In genomic region chr18:62450546-62451395, GRCh38 we compare ENCODE assay signal across 1 cellular context.
TF ChIP-seq lines count a peak whose summit lies in the region.

No MANE protein-coding gene starts in this region.

TF ChIP-seq in K562, 482 proteins besides CTCF, POLR2A, EP300 and RAD21 (continued from another document and continues in another):
- TF ChIP-seq ATF3 (IDR thresholded peaks at IDR 0.05) (peak; percentile 72), ATF3 (CRISPR knock-in tag; conservative IDR thresholded peaks at IDR 0.05) (no peak), PBX2 (CRISPR knock-in tag; IDR thresholded peaks at IDR 0.05; ENCODE audit: low read depth) (no peak), PBX2 (tag; conservative IDR thresholded peaks at IDR 0.05; ENCODE audit: low read depth) (peak; percentile 29; the same call in 1 of the 2 replicates), TAF9B (IDR thresholded peaks at IDR 0.05; ENCODE audit: partially characterized antibody) (peak; percentile 71), CBFA2T3 (IDR thresholded peaks at IDR 0.05) (peak; percentile 92), ZKSCAN8 (CRISPR knock-in tag; IDR thresholded peaks at IDR 0.05) (peak; percentile 17; the same call in 1 of the 2 replicates), TRIM24 (IDR thresholded peaks at IDR 0.05) (peak; percentile 88), JUND (IDR thresholded peaks at IDR 0.05; ENCODE audit: borderline replicate concordance, low read depth, low read length) (peak; percentile 76; the same call in 1 of the 2 replicates), JUND (tag; IDR thresholded peaks at IDR 0.05; ENCODE audit: borderline replicate concordance, low read depth, low read length) (peak; percentile 60; the same call in 2 of the 3 replicates), PRDM10 (IDR thresholded peaks at IDR 0.05; ENCODE audit: partially characterized antibody) (peak; percentile 32), HDAC2 (IDR thresholded peaks at IDR 0.05) (peak; percentile 14; the same call in 1 of the 2 replicates), ZNF3 (CRISPR knock-in tag; IDR thresholded peaks at IDR 0.05) (no peak), GABPB2 (CRISPR knock-in tag; conservative IDR thresholded peaks at IDR 0.05) (no peak), ETV6 (IDR thresholded peaks at IDR 0.05; ENCODE audit: borderline replicate concordance in 1 of 2, low read depth in 2 of 2, low read length in 1 of 2) (0 out of 4 replicates have a peak, but pooled peaks of 1 of the 2 experiments have one; percentile 63), ETV6 (CRISPR knock-in tag; IDR thresholded peaks at IDR 0.05; ENCODE audit: borderline replicate concordance) (no peak), RBM22 (IDR thresholded peaks at IDR 0.05; ENCODE audit: low read depth, low read length, poor library complexity, severe bottlenecking) (no peak), ZNF277 (CRISPR knock-in tag; IDR thresholded peaks at IDR 0.05; ENCODE audit: borderline replicate concordance) (no peak), IRF2 (CRISPR knock-in tag; IDR thresholded peaks at IDR 0.05) (no peak), TBL1XR1 (IDR thresholded peaks at IDR 0.05; ENCODE audit: low read length in 2 of 2) (peak in 1 of 2 experiments; percentile 66; a peak in 1 of 4 replicates), ZNF589 (CRISPR knock-in tag; IDR thresholded peaks at IDR 0.05; ENCODE audit: low read depth) (peak; percentile 89; the same call in 1 of the 2 replicates), POLR2AphosphoS5 (IDR thresholded peaks at IDR 0.05; ENCODE audit: control insufficient read depth, insufficient read depth, low read depth, low read length) (peak; percentile 67), NONO (IDR thresholded peaks at IDR 0.05; ENCODE audit: low read depth in 2 of 2, low read length in 1 of 2) (0 out of 4 replicates have a peak, but pooled peaks of 1 of the 2 experiments have one; percentile 11), RHOXF2B (CRISPR knock-in tag; conservative IDR thresholded peaks at IDR 0.05) (no peak), ZBTB8A (IDR thresholded peaks at IDR 0.05; ENCODE audit: partially characterized antibody) (no peak), ZKSCAN1 (IDR thresholded peaks at IDR 0.05; ENCODE audit: low read depth, low read length) (no peak), KDM2B (CRISPR knock-in tag; IDR thresholded peaks at IDR 0.05) (no peak), THRAP3 (IDR thresholded peaks at IDR 0.05; ENCODE audit: borderline replicate concordance) (no peak), RCOR1 (IDR thresholded peaks at IDR 0.05; ENCODE audit: borderline replicate concordance in 1 of 2, low read depth in 2 of 2, low read length in 2 of 2) (peak; percentile 21 to 82; a peak in 2 of 4 replicates), U2AF1 (optimal IDR thresholded peaks at IDR 0.05; ENCODE audit: low read depth, low read length) (no peak), HDAC1 (IDR thresholded peaks at IDR 0.05) (peak in 1 of 2 experiments; percentile 25; a peak in 1 of 4 replicates), ADNP (tag; IDR thresholded peaks at IDR 0.05) (no peak), CEBPG (CRISPR knock-in tag; IDR thresholded peaks at IDR 0.05) (no peak), CEBPG (tag; conservative IDR thresholded peaks at IDR 0.05 in 1 of 2, IDR thresholded peaks at IDR 0.05 in 1 of 2) (0 out of 4 replicates have a peak, but pooled peaks of 1 of the 2 experiments have one; percentile 16), ARID1B (IDR thresholded peaks at IDR 0.05) (peak; percentile 89), TFAP4 (CRISPR knock-in tag; IDR thresholded peaks at IDR 0.05; ENCODE audit: borderline replicate concordance) (peak; percentile 72; the same call in 1 of the 2 replicates), ZBTB49 (CRISPR knock-in tag; IDR thresholded peaks at IDR 0.05; ENCODE audit: borderline replicate concordance) (no peak), FOXJ3 (CRISPR knock-in tag; IDR thresholded peaks at IDR 0.05) (no peak), TEAD2 (tag; IDR thresholded peaks at IDR 0.05) (no peak), BRD9 (IDR thresholded peaks at IDR 0.05; ENCODE audit: low read depth, partially characterized antibody) (peak; percentile 23), JUNB (CRISPR knock-in tag; conservative IDR thresholded peaks at IDR 0.05) (no peak), DPF2 (IDR thresholded peaks at IDR 0.05) (peak; percentile 78), STAT5A (IDR thresholded peaks at IDR 0.05; ENCODE audit: borderline replicate concordance, low read length) (peak; percentile 63), PTRF (tag; IDR thresholded peaks at IDR 0.05) (no peak), MEIS2 (IDR thresholded peaks at IDR 0.05; ENCODE audit: partially characterized antibody) (peak; percentile 71), RNF2 (IDR thresholded peaks at IDR 0.05) (peak; percentile 59), SIRT6 (IDR thresholded peaks at IDR 0.05; ENCODE audit: low read depth, low read length) (no peak), ARID3A (IDR thresholded peaks at IDR 0.05; ENCODE audit: borderline replicate concordance, low read depth, low read length) (peak; percentile 80; the same call in 1 of the 2 replicates), E2F6 (IDR thresholded peaks at IDR 0.05; ENCODE audit: borderline replicate concordance in 1 of 2, extremely low read depth in 1 of 2, insufficient read depth in 1 of 2, insufficient read length in 1 of 2, low read depth in 1 of 2, low read length in 1 of 2, poor library complexity in 1 of 2, severe bottlenecking in 1 of 2) (peak in 1 of 2 experiments; percentile 52), NR4A1 (CRISPR knock-in tag; IDR thresholded peaks at IDR 0.05) (no peak), NR4A1 (tag; IDR thresholded peaks at IDR 0.05) (0 out of 2 replicates have a peak, but pooled peaks have one; percentile 3), ZNF79 (CRISPR knock-in tag; IDR thresholded peaks at IDR 0.05; ENCODE audit: low read depth) (no peak), CXXC5 (CRISPR knock-in tag; IDR thresholded peaks at IDR 0.05) (0 out of 2 replicates have a peak, but pooled peaks have one; percentile 4)
